17 cellular contexts compared by ENCODE assay signal in genomic region chr17:29630630-29631193, GRCh38.
"Had no signal": no experiment of that assay in that cellular context is flagged by ENCODE, and none has a peak within 500 bp of the region (broad histone marks: within the 10 kb centered on the region; RNA-seq: fewer than 3 reads in every experiment).

No MANE protein-coding gene starts in this region.

- H3K27me3 Mint-ChIP-seq: activated B cell treated with CpG ODN at 0.5 μM for 24 hours; activated CD4-positive, alpha-beta T cell treated with anti-CD3 and anti-CD28 coated beads, Interleukin-2, amount 10 ng/mL, durations not matched to agents 7 days and 5 days; memory B cell; natural killer cell treated with Interleukin-12 subunit alpha and Interleukin-12 subunit beta and Interleukin-15 and Interleukin-18, amount 100 ng/mL, for 72 hours had no signal

- H3K4me3 ChIP-seq: colonic mucosa, esophagus squamous epithelium, left lung, mucosa of descending colon, testis had no signal

- H3K9me3 ChIP-seq: colonic mucosa, esophagus squamous epithelium, left lung, mucosa of descending colon, testis had no signal

- H3K27me3 ChIP-seq: colonic mucosa, esophagus squamous epithelium, left lung, testis had no signal

- H3K4me1 ChIP-seq: colonic mucosa, testis had no signal

- ATAC-seq: left lung; mucosa of descending colon; natural killer cell treated with Interleukin-12 subunit alpha and Interleukin-12 subunit beta and Interleukin-15 and Interleukin-18, amount 100 ng/mL, for 72 hours had no signal

- H3K9me3 Mint-ChIP-seq: activated B cell treated with CpG ODN at 0.5 μM for 24 hours; activated CD4-positive, alpha-beta T cell treated with anti-CD3 and anti-CD28 coated beads, Interleukin-2, amount 10 ng/mL, durations not matched to agents 7 days and 5 days; memory B cell; natural killer cell treated with Interleukin-12 subunit alpha and Interleukin-12 subunit beta and Interleukin-15 and Interleukin-18, amount 100 ng/mL, for 72 hours had no signal

- H3K27ac ChIP-seq: colonic mucosa, esophagus squamous epithelium, left lung, testis had no signal

- H3K27ac Mint-ChIP-seq: activated B cell treated with CpG ODN at 0.5 μM for 24 hours; activated CD4-positive, alpha-beta T cell treated with anti-CD3 and anti-CD28 coated beads, Interleukin-2, amount 10 ng/mL, durations not matched to agents 7 days and 5 days had no signal

- H3K4me3 Mint-ChIP-seq: activated B cell treated with CpG ODN at 0.5 μM for 24 hours; activated CD4-positive, alpha-beta T cell treated with anti-CD3 and anti-CD28 coated beads, Interleukin-2, amount 10 ng/mL, durations not matched to agents 7 days and 5 days; memory B cell; natural killer cell treated with Interleukin-12 subunit alpha and Interleukin-12 subunit beta and Interleukin-15 and Interleukin-18, amount 100 ng/mL, for 72 hours had no signal

- DNase-seq: activated B cell treated with CpG ODN at 0.5 μM for 24 hours; activated CD4-positive, alpha-beta T cell treated with anti-CD3 and anti-CD28 coated beads, Interleukin-2, amount 10 ng/mL, durations not matched to agents 7 days and 5 days; activated gamma-delta T cell; caudate nucleus; colonic mucosa; esophagus squamous epithelium; glutamatergic neuron; hypothalamus; kidney; left lung; mucosa of descending colon; small intestine; stimulated activated CD4-positive, alpha-beta T cell treated with anti-CD3 and anti-CD28 coated beads, Interleukin-4, amount 100 ng/mL, for 24 hours; stimulated activated naive CD4-positive, alpha-beta T cell treated with Interleukin-2 at 50 U/mL for 16 hours; testis had no signal
